Comparison of ENCODE assay signal across 9 cellular contexts in the genomic region with DNA sequence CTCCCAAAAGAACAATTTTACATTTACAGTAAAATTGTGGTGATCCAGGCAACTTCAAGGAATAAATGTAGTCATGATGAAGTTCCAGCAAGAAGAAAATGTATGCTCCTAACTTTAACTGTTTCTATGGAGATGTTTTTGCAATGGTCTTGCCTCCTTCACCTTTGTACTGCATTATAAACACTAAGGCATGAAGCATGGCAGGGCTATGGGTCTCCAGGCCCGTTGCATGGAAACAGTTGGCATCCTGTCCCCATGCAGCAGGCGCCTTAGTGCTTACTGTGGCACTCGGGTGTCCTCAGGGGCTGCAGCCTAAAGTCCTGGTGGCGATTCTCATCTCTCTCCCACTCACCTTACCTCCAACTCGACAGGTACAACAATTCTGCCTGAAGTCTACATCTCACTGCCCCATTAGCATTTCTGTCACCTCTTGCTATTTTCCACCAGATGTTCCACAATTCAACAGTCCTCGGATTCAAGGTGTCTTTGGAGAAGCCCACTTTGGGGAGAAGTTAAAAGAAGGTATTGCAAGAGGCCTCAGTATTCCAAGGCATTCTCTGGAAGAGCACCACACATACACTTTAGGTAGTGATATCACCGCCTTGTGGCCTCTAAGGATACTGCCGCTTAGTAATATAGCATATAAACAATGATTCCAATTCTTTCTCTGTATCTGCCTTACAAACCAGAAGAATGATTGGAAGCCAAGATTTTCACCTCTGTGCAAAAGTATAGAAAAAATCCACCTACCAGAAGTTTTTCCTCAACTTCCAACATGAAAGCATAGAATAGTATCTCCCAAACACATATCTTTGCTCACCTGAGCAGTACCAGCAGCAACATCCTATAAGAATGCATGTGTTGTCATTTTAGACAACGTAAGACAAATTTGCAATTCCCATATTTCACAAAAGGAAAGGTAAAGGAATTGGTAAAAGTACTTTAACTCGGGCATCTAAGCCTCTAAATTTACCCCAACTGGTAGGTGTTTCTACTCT. TPM values are rescaled to one million over a fixed set of nuclear protein-coding genes. Genes with fewer than 3 reads are reported as not detected.
DNase-seq lines count a peak whose midpoint lies in the region; ATAC-seq and TF ChIP-seq lines count a peak whose summit lies in the region.
"Had no signal": no experiment of that assay in that cellular context is flagged by ENCODE, and none has a peak within 500 bp of the region (broad histone marks: within the 10 kb centered on the region; RNA-seq: fewer than 3 reads in every experiment).

No MANE protein-coding gene starts in this region.

- H3K4me3 ChIP-seq in cardiac fibroblast (replicated peaks in 1 of 2; ENCODE audit: low read depth in 2 of 2, low read length in 2 of 2) (no peak overlapping the region), sigmoid colon (no peak overlapping the region)

- H3K4me1 ChIP-seq in sigmoid colon, result peaks cover 0 to 50% (median 24%) of the 10 kb centered on the region in 4 donors

- no peak for TF ChIP-seq POLR2A in sigmoid colon (IDR thresholded peaks at IDR 0.05)

- H3K27ac ChIP-seq in sigmoid colon, result peak overlapping the region in 1 of 4 donors; percentile 2

- no peak for TF ChIP-seq EP300 in sigmoid colon (IDR thresholded peaks at IDR 0.05)

- H3K27me3 ChIP-seq in sigmoid colon, result no peaks in the 10 kb centered on the region

- H3K4me1 Mint-ChIP-seq in mesothelial cell of epicardium, result peaks cover 49% of the 10 kb centered on the region

- DNase-seq in DMS 273 treated with DMSO at 0.1 percent for 48 hours (lab: John Stamatoyannopoulos, UW), result peak; percentile 42
- peak; percentile 41 for DNase-seq in NCI-H226
- peak; percentile 71 to 75 for DNase-seq in cardiac fibroblast (ENCODE audit: low read depth in 2 of 2)
- no peak for DNase-seq in mesothelial cell of epicardium (ENCODE audit: low spot score in 2 of 2, unreplicated experiment in 2 of 2)
- no peak for DNase-seq in sigmoid colon

- no peaks in the 10 kb centered on the region for H3K36me3 Mint-ChIP-seq in mesothelial cell of epicardium

- H3K4me3 Mint-ChIP-seq in mesothelial cell of epicardium, result no peak overlapping the region

- H3K9me3 ChIP-seq in sigmoid colon, result no peaks in the 10 kb centered on the region

- no peak overlapping the region for H3K27ac Mint-ChIP-seq in mesothelial cell of epicardium

- ATAC-seq in GM21529 (IDR thresholded peaks at IDR 0.05; ENCODE audit: unreplicated experiment) (peak; percentile 80), HG02678 (IDR thresholded peaks at IDR 0.05; ENCODE audit: unreplicated experiment) (no peak), HG03439 (IDR thresholded peaks at IDR 0.05; ENCODE audit: unreplicated experiment) (no peak)

- TF ChIP-seq CTCF in cardiac fibroblast (IDR thresholded peaks at IDR 0.05; ENCODE audit: low read depth, low read length), result peak; percentile 73
- TF ChIP-seq CTCF in mesothelial cell of epicardium (IDR thresholded peaks at IDR 0.05; ENCODE audit: unreplicated experiment), result peak; percentile 61
- TF ChIP-seq CTCF in sigmoid colon (IDR thresholded peaks at IDR 0.05), result peak in 1 of 4 experiments; percentile 19

- H3K36me3 ChIP-seq in sigmoid colon, result no peaks in the 10 kb centered on the region

- peaks cover 1% of the 10 kb centered on the region for H3K27me3 Mint-ChIP-seq in mesothelial cell of epicardium (ENCODE audit: low read depth)

- intact Hi-C loops in sigmoid colon (cut with DNase I), result loop anchor here (10.0 kb wide), 1 partner anchor 233 kb away; no protein-coding TSS in a partner anchor

- no peaks in the 10 kb centered on the region for H3K9me3 Mint-ChIP-seq in mesothelial cell of epicardium

- WGBS in sigmoid colon, 2 donors, result 57 to 62% methylated on average over 10 of the region's 10 CpGs

RNA-seq across cellular contexts. Expression of gene LIFR, which starts 5.1 kb away (rescaled TPM):
- total RNA-seq in mesothelial cell of epicardium (58.0 to 62.4 TPM (median 62.0 TPM) in 3 replicates), sigmoid colon (10 to 100 TPM; 43.0 to 79.6 (median 66.5) TPM)
- polyA plus RNA-seq in sigmoid colon, result 1 to 10 TPM in 2 of 3 donors, under 1 TPM in 1; 0.23 to 6.7 (median 1.2) TPM
- total RNA-seq: T-helper 2 cell treated with Interferon-gamma antibody and Interleukin-4, amounts not matched to agents 100 ng/mL and 5 ng/mL, for 36 hours had no signal

Comparison
In these comparisons a context has a peak if more than half of its experiments do, and no peak if none do; other contexts are left out.
1. DNase-seq: peak in DMS 273 treated with DMSO at 0.1 percent for 48 hours (single experiment), NCI-H226 (single experiment) and cardiac fibroblast (2 of 2); none in mesothelial cell of epicardium (0 of 2) and sigmoid colon (single experiment).